Comparison of ENCODE assay signal across 1 cellular context in genomic region chr19:31353826-31354225, GRCh38.
A peak's percentile ranks its signal among the peaks of the same experiment; 100 is the strongest.
TF ChIP-seq lines count a peak whose summit lies in the region.

No MANE protein-coding gene starts in this region.

TF ChIP-seq in H1, 55 proteins besides CTCF, POLR2A, EP300 and RAD21 (continued from another document):
- 0 out of 2 replicates have a peak, but pooled peaks have one; percentile 22 for TF ChIP-seq PHF8 (conservative IDR thresholded peaks at IDR 0.05; ENCODE audit: low read depth, low read length)
- TF ChIP-seq, protein P1, sequence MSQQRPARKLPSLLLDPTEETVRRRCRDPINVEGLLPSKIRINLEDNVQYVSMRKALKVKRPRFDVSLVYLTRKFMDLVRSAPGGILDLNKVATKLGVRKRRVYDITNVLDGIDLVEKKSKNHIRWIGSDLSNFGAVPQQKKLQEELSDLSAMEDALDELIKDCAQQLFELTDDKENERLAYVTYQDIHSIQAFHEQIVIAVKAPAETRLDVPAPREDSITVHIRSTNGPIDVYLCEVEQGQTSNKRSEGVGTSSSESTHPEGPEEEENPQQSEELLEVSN (IDR thresholded peaks at IDR 0.05) = peak; percentile 50; the same call in 1 of the 2 replicates
